ENCODE assay signal across 1 cellular context in genomic region chr3:89358281-89358680, GRCh38.
TF ChIP-seq lines count a peak whose summit lies in the region.

No MANE protein-coding gene starts in this region.

TF ChIP-seq in H1, 55 proteins besides CTCF, POLR2A, EP300 and RAD21 (continued from another document):
- TF ChIP-seq NRF1 (IDR thresholded peaks at IDR 0.05; ENCODE audit: low read depth, low read length) (no peak), SP4 (IDR thresholded peaks at IDR 0.05; ENCODE audit: low read length) (no peak), RBBP5 (IDR thresholded peaks at IDR 0.05; ENCODE audit: borderline replicate concordance, low read depth, low read length) (no peak), CBX5 (IDR thresholded peaks at IDR 0.05; ENCODE audit: low read depth, low read length) (no peak), HDAC2 (IDR thresholded peaks at IDR 0.05; ENCODE audit: borderline replicate concordance in 1 of 2, low read depth in 2 of 2, low read length in 2 of 2) (no peak)
